Comparison of ENCODE assay signal across 1 cellular context in the genomic region with DNA sequence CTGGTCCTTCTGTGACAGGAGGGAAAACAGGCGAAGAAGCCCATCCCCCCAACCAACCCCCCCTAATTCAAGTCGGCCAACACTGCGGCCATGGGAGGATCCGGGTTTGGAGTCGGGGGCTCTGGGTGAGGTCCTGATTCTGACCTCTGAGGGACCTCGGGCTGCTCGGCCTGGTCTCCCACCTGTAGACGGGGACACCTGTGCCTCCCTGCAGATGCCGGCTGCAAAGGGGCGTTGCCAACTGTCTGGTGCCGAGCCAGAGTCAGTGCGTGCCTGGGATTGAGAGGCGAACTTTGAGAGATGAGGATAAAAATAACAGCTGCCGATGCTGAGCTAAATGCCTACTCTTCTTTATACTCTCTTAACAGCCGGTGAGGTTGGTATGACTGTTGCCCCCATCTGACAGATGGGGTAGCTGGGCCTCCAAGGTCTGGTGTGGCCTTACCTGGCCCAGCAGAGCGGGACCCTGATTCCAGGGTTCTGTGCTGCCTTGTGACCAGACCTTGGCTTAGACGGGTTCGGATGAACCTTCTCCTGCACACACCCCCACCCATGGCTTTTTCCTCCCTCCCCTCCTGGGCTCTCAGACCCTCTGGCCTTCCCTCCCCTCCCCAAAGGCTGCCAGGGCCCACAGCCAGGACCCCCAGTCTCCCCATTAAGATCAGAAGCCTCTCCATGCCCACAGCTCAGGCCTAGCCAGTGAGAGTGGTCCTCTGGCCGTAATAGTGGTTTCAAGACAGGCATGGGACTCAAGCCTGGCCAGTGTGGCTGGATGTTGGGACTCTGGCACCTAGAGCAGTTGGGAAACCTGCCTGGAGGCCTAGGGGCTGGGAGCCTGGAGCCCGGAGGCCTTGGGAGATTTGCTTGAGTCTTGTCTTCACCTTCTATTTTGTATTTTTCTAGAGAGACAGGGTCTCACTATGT.
TF ChIP-seq lines count a peak whose summit lies in the region.

No MANE protein-coding gene starts in this region.

TF ChIP-seq in H1, 55 proteins besides CTCF, POLR2A, EP300 and RAD21:
- 0 out of 2 replicates have a peak, but pooled peaks have one; percentile 4 for TF ChIP-seq TAF1 (IDR thresholded peaks at IDR 0.05; ENCODE audit: low read depth, low read length)
- TF ChIP-seq, protein P1, sequence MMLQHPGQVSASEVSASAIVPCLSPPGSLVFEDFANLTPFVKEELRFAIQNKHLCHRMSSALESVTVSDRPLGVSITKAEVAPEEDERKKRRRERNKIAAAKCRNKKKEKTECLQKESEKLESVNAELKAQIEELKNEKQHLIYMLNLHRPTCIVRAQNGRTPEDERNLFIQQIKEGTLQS (IDR thresholded peaks at IDR 0.05; ENCODE audit: insufficient read depth, low read depth, low read length) = no peak
